8 cellular contexts compared by ENCODE assay signal in genomic region chr2:208265807-208266640, GRCh38. TPM values are rescaled to one million over a fixed set of nuclear protein-coding genes. Genes with fewer than 3 reads are reported as not detected.
DNase-seq lines count a peak whose midpoint lies in the region; ATAC-seq and TF ChIP-seq lines count a peak whose summit lies in the region.

PIKFYVE (plus strand) TSS chr2:208266255; CDS start chr2:208271520, 5,265 bp downstream.

- intact Hi-C loops in T-helper 1 cell treated with Interleukin-12 subunit alpha and Interleukin-12 subunit beta and Interleukin-4 antibody, amounts not matched to agents 30 ng/mL and 1 ng/mL, for 36 hours (cut with micrococcal nuclease) = loop anchor here (1.0 to 10.0 kb wide), 13 partner anchors 12 to 1737 kb away; partner anchors contain the start of genes CCNYL1, CREB1, FASTKD2 and FZD5
- intact Hi-C loops in heart left ventricle (cut with DNase I) = loop anchor here in 1 of 10 donors (1.0 kb wide), 1 partner anchor 9 kb away; no protein-coding TSS in a partner anchor

- peaks cover 28% of the 10 kb centered on the region for H3K4me1 Mint-ChIP-seq in type B pancreatic cell (ENCODE audit: unreplicated experiment)

- peak within 1 kb of the TSS; percentile 86 to 99 (median 96) for H3K27ac ChIP-seq in heart left ventricle

- peak; percentile 96 for DNase-seq in GM13976 (ENCODE audit: low spot score)
- peak; percentile 88 for DNase-seq in NCI-H146 treated with DMSO at 0.1 percent for 48 hours (lab: John Stamatoyannopoulos, UW; ENCODE audit: unreplicated experiment)
- DNase-seq in amniotic epithelial cell (ENCODE audit: low read depth) = peak; percentile 98
- peak; percentile 96 to 98 (median 97) for DNase-seq in heart left ventricle
- peak; percentile 99 for DNase-seq in pons (ENCODE audit: low spot score)
- DNase-seq in type B pancreatic cell (ENCODE audit: extremely low spot score, unreplicated experiment) = peak; percentile 94

- no peaks in the 10 kb centered on the region for H3K27me3 Mint-ChIP-seq in type B pancreatic cell

- H3K36me3 ChIP-seq in heart left ventricle = peaks cover 0 to 3% (median 0%) of the 10 kb centered on the region in 9 donors

- peaks cover 4% of the 10 kb centered on the region for H3K36me3 Mint-ChIP-seq in type B pancreatic cell

- peak; percentile 40 to 86 for TF ChIP-seq POLR2A in heart left ventricle (IDR thresholded peaks at IDR 0.05)

- peaks cover 0 to 4% (median 0%) of the 10 kb centered on the region in 12 donors for H3K9me3 ChIP-seq in heart left ventricle

- peak within 1 kb of the TSS; percentile 97 for H3K27ac Mint-ChIP-seq in type B pancreatic cell

- H3K4me1 ChIP-seq in heart left ventricle = peaks cover 3 to 39% (median 26%) of the 10 kb centered on the region in 12 donors

- TF ChIP-seq CTCF in GM13976 (IDR thresholded peaks at IDR 0.05; ENCODE audit: borderline replicate concordance, control extremely low read depth, extremely low read depth, insufficient read depth, missing control alignments) (no peak), heart left ventricle (IDR thresholded peaks at IDR 0.05) (peak in 2 of 12 donors; percentile 5 to 9), type B pancreatic cell (conservative IDR thresholded peaks at IDR 0.05) (no peak)

- H3K4me3 Mint-ChIP-seq in type B pancreatic cell = peak within 1 kb of the TSS; percentile 92

- peak within 1 kb of the TSS; percentile 72 to 100 (median 92) for H3K4me3 ChIP-seq in heart left ventricle

- no peaks in the 10 kb centered on the region for H3K27me3 ChIP-seq in heart left ventricle

- no peaks in the 10 kb centered on the region for H3K9me3 Mint-ChIP-seq in type B pancreatic cell

- ATAC-seq in HG02870 (IDR thresholded peaks at IDR 0.05; ENCODE audit: unreplicated experiment) = peak; percentile 72
- peak; percentile 97 to 98 (median 98) for ATAC-seq in heart left ventricle

- in situ Hi-C loops in GM13976 (cut with MboI; ENCODE audit: low sequenced_read_pairs, unreplicated experiment) = no loop called here

- 0 to 1% (median 1%) methylated on average over 30 to 53 of the region's 53 CpGs for WGBS in heart left ventricle, 4 donors

RNA-seq across cellular contexts. Expression of gene PIKFYVE, which starts in this region (rescaled TPM):
- total RNA-seq in T-helper 1 cell treated with Interleukin-12 subunit alpha and Interleukin-12 subunit beta and Interleukin-4 antibody, amounts not matched to agents 30 ng/mL and 1 ng/mL, for 36 hours = 37.4 and 40.2 TPM in 2 replicates
- total RNA-seq in heart left ventricle = 10 to 100 TPM; 12.5 to 31.4 (median 20.3) TPM
- polyA plus RNA-seq in heart left ventricle = 1 to 10 TPM; 4.2 to 6.7 TPM
- total RNA-seq in type B pancreatic cell (ENCODE audit: low replicate concordance) = 21.9 and 33.8 TPM in 2 replicates

Comparison
In these comparisons a context has a peak if more than half of its experiments do, and no peak if none do; other contexts are left out.
1. Peak in every context shown above with its lines: DNase-seq, ATAC-seq, H3K4me3 ChIP-seq and H3K27ac ChIP-seq.